In genomic region chr11:126188332-126189108, GRCh38 we compare ENCODE assay signal across 9 cellular contexts. TPM values are rescaled to one million over a fixed set of nuclear protein-coding genes. Genes with fewer than 3 reads are reported as not detected.
DNase-seq lines count a peak whose midpoint lies in the region; ATAC-seq and TF ChIP-seq lines count a peak whose summit lies in the region.
"Had no signal": no experiment of that assay in that cellular context is flagged by ENCODE, and none has a peak within 500 bp of the region (broad histone marks: within the 10 kb centered on the region; RNA-seq: fewer than 3 reads in every experiment).

No MANE protein-coding gene starts in this region.

- H3K36me3 ChIP-seq in mucosa of descending colon (ENCODE audit: low read depth), result no peaks in the 10 kb centered on the region

- no peak overlapping the region for H3K4me3 ChIP-seq in mucosa of descending colon

- DNase-seq in mucosa of descending colon (no peak), DMS79 treated with DMSO at 0.1 percent for 48 hours (lab: John Stamatoyannopoulos, UW) (no peak), substantia nigra (lab: John Stamatoyannopoulos, UW) (no peak), NCI-H2171 (lab: John Stamatoyannopoulos, UW) (no peak)
- DNase-seq in activated CD4-positive, alpha-beta T cell treated with anti-CD3 and anti-CD28 coated beads, Interleukin-2, amount 50 U/mL, for 48 hours, result no peak
- DNase-seq: activated T-cell treated with anti-CD3 and anti-CD28 coated beads, Interleukin-2, amount 50 U/mL, for 48 hours had no signal

- intact Hi-C loops in mucosa of descending colon (cut with DNase I, micrococcal nuclease), result no loop called here

- peaks cover 3% of the 10 kb centered on the region for H3K4me1 ChIP-seq in mucosa of descending colon (ENCODE audit: low read depth)

- no peak overlapping the region for H3K27ac ChIP-seq in substantia nigra (ENCODE audit: low read depth, low read length, poor library complexity, severe bottlenecking)

- TF ChIP-seq CTCF in mucosa of descending colon (IDR thresholded peaks at IDR 0.05), result no peak

- H3K9me3 ChIP-seq in mucosa of descending colon, result no peaks in the 10 kb centered on the region

- ATAC-seq in GM18873 (IDR thresholded peaks at IDR 0.05; ENCODE audit: low FRiP score, unreplicated experiment) (peak; percentile 72), GM21619 (IDR thresholded peaks at IDR 0.05; ENCODE audit: unreplicated experiment) (peak; percentile 81), HG03342 (IDR thresholded peaks at IDR 0.05; ENCODE audit: unreplicated experiment) (peak; percentile 82), mucosa of descending colon (peak; percentile 32)

RNA-seq across cellular contexts. Expression of gene RPUSD4, which starts 22.9 kb away (rescaled TPM):
- 10 to 100 TPM; 17.0 to 23.4 (median 23.0) TPM for total RNA-seq in mucosa of descending colon

RNA-seq across cellular contexts. Expression of gene FAM118B, which starts 23.1 kb away (rescaled TPM):
- 10 to 100 TPM; 35.4 to 62.5 (median 48.5) TPM for total RNA-seq in mucosa of descending colon

Comparison
In these comparisons a context has a peak if more than half of its experiments do, and no peak if none do; other contexts are left out.
1. ATAC-seq: peak in every context shown above with its lines; median percentile 82 in HG03342; 81 in GM21619; 72 in GM18873; 32 in mucosa of descending colon.